In genomic region chr2:159131882-159132281, GRCh38 we compare ENCODE assay signal across 12 cellular contexts.
A peak's percentile ranks its signal among the peaks of the same experiment; 100 is the strongest.
DNase-seq lines count a peak whose midpoint lies in the region; FAIRE-seq and TF ChIP-seq lines count a peak whose summit lies in the region.
"Had no signal": no experiment of that assay in that cellular context is flagged by ENCODE, and none has a peak within 500 bp of the region (broad histone marks: within the 10 kb centered on the region; RNA-seq: fewer than 3 reads in every experiment).

No MANE protein-coding gene starts in this region.

- in situ Hi-C loops in mammary epithelial cell (cut with MboI; ENCODE audit: low sequenced_read_pairs in 2 of 2) = no loop called here

- intact Hi-C loops in mammary epithelial cell (cut with micrococcal nuclease) = loop anchor here (2.0 kb wide), 1 partner anchor 23 kb away; no protein-coding TSS in a partner anchor
- intact Hi-C loops in tibial artery (cut with DNase I; ENCODE audit: low total_unique reads) = no loop called here

- H3K4me1 ChIP-seq in mammary epithelial cell (ENCODE audit: insufficient read depth, low read length) (peaks cover 30% of the 10 kb centered on the region), tibial artery (peaks cover 0 to 64% (median 23%) of the 10 kb centered on the region in 4 donors)

- H4K20me1 ChIP-seq in mammary epithelial cell (ENCODE audit: insufficient read depth, low read length) = no peaks in the 10 kb centered on the region

- H3K79me2 ChIP-seq in mammary epithelial cell (ENCODE audit: insufficient read depth, low read length) = peaks cover 83% of the 10 kb centered on the region

- H3K27ac ChIP-seq in mammary epithelial cell (ENCODE audit: insufficient read depth, low read depth, low read length) (peak overlapping the region; percentile 63), tibial artery (peak overlapping the region; percentile 14 to 55)

- CTCF ChIA-PET in mammary epithelial cell (lab: Charles Lee; ENCODE audit: low non-redundant PET) = no interaction called here

- WGBS in mammary epithelial cell (ENCODE audit: low coverage, missing lambda C conversion rate) = 68% methylated on average over 4 of the region's 4 CpGs

- H3K27me3 ChIP-seq in mammary epithelial cell (ENCODE audit: insufficient read depth, low read length) (no peaks in the 10 kb centered on the region), tibial artery (no peaks in the 10 kb centered on the region)

- no peak for FAIRE-seq in HTR-8/SVneo (lab: Jason Lieb, UNC)
- FAIRE-seq: kidney had no signal

- no peak overlapping the region for H3K9ac ChIP-seq in mammary epithelial cell (ENCODE audit: insufficient read depth, low read length)

- no peaks in the 10 kb centered on the region for H3K9me3 ChIP-seq in mammary epithelial cell (replicated peaks; ENCODE audit: insufficient read depth, low read length)
- no peaks in the 10 kb centered on the region for H3K9me3 ChIP-seq in tibial artery

- BruUV-seq in mammary epithelial cell (replicated peaks; lab: Mats Ljungman, UMichigan) = no TSS peak

- dilution Hi-C loops in mammary epithelial cell (cut with HindIII; ENCODE audit: low sequenced_read_pairs) = no loop called here

- DNase-seq in HTR-8/SVneo (ENCODE audit: insufficient read length, low spot score) (peak; percentile 30), mammary epithelial cell (peak; percentile 77), kidney glomerular epithelial cell (lab: John Stamatoyannopoulos, UW) (peak; percentile 76), tibial artery (no peak), T-helper 9 cell (no peak), OCI-M2 (lab: John Stamatoyannopoulos, UW; ENCODE audit: unreplicated experiment) (no peak)
- no peak for DNase-seq in activated CD4-positive, CD25-positive, alpha-beta regulatory T cell treated with anti-CD3 and anti-CD28 coated beads, Interleukin-2, amount 50 U/mL, for 72 hours
- DNase-seq: activated CD4-positive, alpha-beta memory T cell treated with anti-CD3 and anti-CD28 coated beads for 36 hours; central memory CD4-positive, alpha-beta T cell; kidney; NCI-H146; stimulated activated CD4-positive, alpha-beta T cell treated with anti-CD3 and anti-CD28 coated beads, Interleukin-12 subunit alpha, Interleukin-12 subunit beta, amount 100 ng/mL, for 4 hours had no signal

- H3K36me3 ChIP-seq in mammary epithelial cell (ENCODE audit: insufficient read depth, low read length) (no peaks in the 10 kb centered on the region), tibial artery (no peaks in the 10 kb centered on the region)

- H3K4me3 ChIP-seq in mammary epithelial cell (replicated peaks in 1 of 3; ENCODE audit: insufficient read depth in 1 of 3, low read depth in 2 of 3, low read length in 3 of 3) = no peak overlapping the region
- H3K4me3 ChIP-seq in tibial artery = no peak overlapping the region

- H3K4me2 ChIP-seq in mammary epithelial cell (ENCODE audit: insufficient read depth, low read depth, low read length) = peak overlapping the region; percentile 51

- TF ChIP-seq CTCF in mammary epithelial cell (conservative IDR thresholded peaks at IDR 0.05 in 1 of 2, IDR thresholded peaks at IDR 0.05 in 1 of 2; ENCODE audit: extremely low read depth in 1 of 2, insufficient read depth in 1 of 2, low read depth in 1 of 2, low read length in 2 of 2) (no peak), tibial artery (IDR thresholded peaks at IDR 0.05) (no peak)

- no peak overlapping the region for H2AFZ ChIP-seq in mammary epithelial cell (ENCODE audit: low read depth, low read length)

Comparison
In these comparisons a context has a peak if more than half of its experiments do, and no peak if none do; other contexts are left out.
1. DNase-seq: peak in HTR-8/SVneo (single experiment), mammary epithelial cell (single experiment) and kidney glomerular epithelial cell (single experiment); none in tibial artery (0 of 2), T-helper 9 cell (single experiment), OCI-M2 (single experiment) and activated CD4-positive, CD25-positive, alpha-beta regulatory T cell treated with anti-CD3 and anti-CD28 coated beads, Interleukin-2, amount 50 U/mL, for 72 hours (single experiment).